In genomic region chr1:6603424-6603850, GRCh38 we compare ENCODE assay signal across 8 cellular contexts. TPM values are rescaled to one million over a fixed set of nuclear protein-coding genes. Genes with fewer than 3 reads are reported as not detected.
A peak's percentile ranks its signal among the peaks of the same experiment; 100 is the strongest.
DNase-seq lines count a peak whose midpoint lies in the region; ATAC-seq, FAIRE-seq and TF ChIP-seq lines count a peak whose summit lies in the region.

No MANE protein-coding gene starts in this region.

- peaks cover 42% of the 10 kb centered on the region for H3K4me1 Mint-ChIP-seq in activated naive CD8-positive, alpha-beta T cell treated with anti-CD3 and anti-CD28 coated beads, Interleukin-2, amount 50 U/mL, for 24 hours

- H3K27me3 Mint-ChIP-seq in activated naive CD8-positive, alpha-beta T cell treated with anti-CD3 and anti-CD28 coated beads, Interleukin-2, amount 50 U/mL, for 24 hours = no peaks in the 10 kb centered on the region

- H3K27ac ChIP-seq in SJCRH30 (peak overlapping the region; percentile 99), right atrium auricular region (peak overlapping the region; percentile 99 to 100)

- H3K4me3 ChIP-seq in GM12875 (ENCODE audit: low read depth, low read length) (peak overlapping the region; percentile 93), SJCRH30 (peak overlapping the region; percentile 79), right atrium auricular region (peak overlapping the region; percentile 76 to 79)

- TF ChIP-seq CTCF in GM12875 (IDR thresholded peaks at IDR 0.05; ENCODE audit: borderline replicate concordance, insufficient read depth, low read depth, low read length) (no peak), right atrium auricular region (IDR thresholded peaks at IDR 0.05) (no peak)

- H3K4me1 ChIP-seq in SJCRH30 (0 out of 2 replicates have a peak, but pooled peaks cover 10% of the 10 kb centered on the region), right atrium auricular region (peaks cover 0 to 52% of the 10 kb centered on the region in 2 donors)

- FAIRE-seq in frontal cortex (lab: Jason Lieb, UNC) = no peak

- H3K9me3 ChIP-seq in SJCRH30 (replicated peaks) = no peaks in the 10 kb centered on the region
- no peaks in the 10 kb centered on the region for H3K9me3 ChIP-seq in right atrium auricular region

- no peaks in the 10 kb centered on the region for H3K27me3 ChIP-seq in SJCRH30
- no peaks in the 10 kb centered on the region for H3K27me3 ChIP-seq in right atrium auricular region

- H3K36me3 ChIP-seq in SJCRH30 = peaks cover 8% of the 10 kb centered on the region
- H3K36me3 ChIP-seq in right atrium auricular region = peaks cover 9% of the 10 kb centered on the region

- peak overlapping the region; percentile 78 for H3K4me3 Mint-ChIP-seq in activated naive CD8-positive, alpha-beta T cell treated with anti-CD3 and anti-CD28 coated beads, Interleukin-2, amount 50 U/mL, for 24 hours

- ATAC-seq in HG02970 (IDR thresholded peaks at IDR 0.05; ENCODE audit: low FRiP score, unreplicated experiment) = peak; percentile 3
- ATAC-seq in activated naive CD8-positive, alpha-beta T cell treated with anti-CD3 and anti-CD28 coated beads, Interleukin-2, amount 50 U/mL, for 24 hours = peak; percentile 30

- H3K36me3 Mint-ChIP-seq in activated naive CD8-positive, alpha-beta T cell treated with anti-CD3 and anti-CD28 coated beads, Interleukin-2, amount 50 U/mL, for 24 hours (ENCODE audit: low read depth) = peaks cover 25% of the 10 kb centered on the region

- DNase-seq in SJCRH30 (peak; percentile 94 to 96), right atrium auricular region (ENCODE audit: low spot score) (peak; percentile 86), retina (peak; percentile 87), NCI-H345 treated with DMSO at 0.1 percent for 48 hours (lab: John Stamatoyannopoulos, UW; ENCODE audit: unreplicated experiment) (no peak), frontal cortex (ENCODE audit: low spot score in 2 of 2) (no peak)
- peak; percentile 68 for DNase-seq in activated naive CD8-positive, alpha-beta T cell treated with anti-CD3 and anti-CD28 coated beads, Interleukin-2, amount 50 U/mL, for 24 hours

- no peaks in the 10 kb centered on the region for H3K9me3 Mint-ChIP-seq in activated naive CD8-positive, alpha-beta T cell treated with anti-CD3 and anti-CD28 coated beads, Interleukin-2, amount 50 U/mL, for 24 hours

- H3K27ac Mint-ChIP-seq in activated naive CD8-positive, alpha-beta T cell treated with anti-CD3 and anti-CD28 coated beads, Interleukin-2, amount 50 U/mL, for 24 hours = peak overlapping the region; percentile 97

RNA-seq across cellular contexts. Expression of gene KLHL21, which starts 0.8 kb away (rescaled TPM):
- total RNA-seq in SJCRH30 (2014; rRNA removed; shearing (Covaris generic)) = 44.8 and 45.0 TPM in 2 replicates
- 10 to 100 TPM; 61.6 to 83.0 TPM for total RNA-seq in right atrium auricular region
- 8.2 TPM for total RNA-seq in frontal cortex

RNA-seq across cellular contexts. Expression of gene PHF13, which starts 10.1 kb away (rescaled TPM):
- total RNA-seq in SJCRH30 (2014; rRNA removed; shearing (Covaris generic)) = 24.5 and 25.0 TPM in 2 replicates
- total RNA-seq in right atrium auricular region (1 to 10 TPM; 5.0 to 8.1 TPM), frontal cortex (14.3 TPM)

RNA-seq across cellular contexts. Expression of gene THAP3, which starts 21.2 kb away (rescaled TPM):
- 35.5 and 36.5 TPM in 2 replicates for total RNA-seq in SJCRH30 (2014; rRNA removed; shearing (Covaris generic))
- total RNA-seq in right atrium auricular region = 10 to 100 TPM; 14.6 to 21.4 TPM
- 22.8 TPM for total RNA-seq in frontal cortex

RNA-seq across cellular contexts. Expression of gene ZBTB48, which starts 23.6 kb away (rescaled TPM):
- 14.6 and 25.2 TPM in 2 replicates for total RNA-seq in SJCRH30 (2014; rRNA removed; shearing (Covaris generic))
- total RNA-seq in right atrium auricular region (1 to 10 TPM; 4.0 to 9.0 TPM), frontal cortex (11.4 TPM)

RNA-seq across cellular contexts. Expression of gene TAS1R1, which starts 48.3 kb away (rescaled TPM):
- 0.14 and 0.20 TPM in 2 replicates for total RNA-seq in SJCRH30 (2014; rRNA removed; shearing (Covaris generic))
- total RNA-seq in right atrium auricular region = not detected
- total RNA-seq in frontal cortex = not detected

Comparison
In these comparisons a context has a peak if more than half of its experiments do, and no peak if none do; other contexts are left out.
1. DNase-seq: peak in SJCRH30 (2 of 2), activated naive CD8-positive, alpha-beta T cell treated with anti-CD3 and anti-CD28 coated beads, Interleukin-2, amount 50 U/mL, for 24 hours (single experiment), right atrium auricular region (single experiment) and retina (single experiment); none in NCI-H345 treated with DMSO at 0.1 percent for 48 hours (single experiment) and frontal cortex (0 of 2).
2. Peak in every context shown above with its lines, with median percentiles within 50 percentile points of each other: H3K4me3 ChIP-seq.